23 cellular contexts compared by ENCODE assay signal in the genomic region with DNA sequence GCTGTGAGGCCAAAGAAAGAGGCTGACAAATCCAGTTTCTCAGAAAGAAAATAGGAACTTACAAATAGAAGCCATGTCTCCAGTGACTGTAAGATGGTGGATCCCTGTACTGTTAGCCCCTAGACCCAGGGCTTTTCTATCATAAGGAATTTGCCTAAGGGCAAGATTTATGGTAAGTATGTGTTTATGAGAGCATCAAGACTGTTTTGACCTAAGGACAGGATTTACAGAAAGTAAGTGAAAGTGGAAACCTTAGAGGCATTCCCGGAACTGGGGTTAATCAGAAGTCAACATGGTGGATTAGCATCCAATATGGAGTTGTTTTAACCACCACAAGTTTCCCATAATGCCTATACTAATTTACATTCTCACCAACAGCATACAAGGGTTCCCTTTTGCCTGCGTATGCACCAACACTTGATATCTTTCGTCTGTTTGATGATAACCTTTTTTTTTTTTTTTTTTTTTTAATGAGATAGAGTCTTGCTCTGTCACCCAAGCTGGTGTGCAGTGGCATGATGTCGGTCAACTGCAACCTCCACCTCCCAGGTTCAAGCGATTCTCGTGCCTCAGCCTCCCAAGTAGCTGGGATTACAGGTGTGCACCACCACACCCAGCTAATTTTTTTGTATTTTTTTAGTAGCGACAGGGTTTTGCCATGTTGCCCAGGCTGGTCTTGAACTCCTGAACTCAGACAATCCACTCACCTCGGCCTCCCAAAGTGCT.
"Had no signal": no experiment of that assay in that cellular context is flagged by ENCODE, and none has a peak within 500 bp of the region (broad histone marks: within the 10 kb centered on the region; RNA-seq: fewer than 3 reads in every experiment).

No MANE protein-coding gene starts in this region.

- H3K4me3 Mint-ChIP-seq: activated B cell treated with CpG ODN at 0.5 μM for 24 hours; activated CD4-positive, alpha-beta memory T cell treated with anti-CD3 and anti-CD28 coated beads for 36 hours; activated CD8-positive, alpha-beta memory T cell treated with anti-CD3 and anti-CD28 coated beads, Interleukin-2, amount 10 ng/mL, durations not matched to agents 7 days and 5 days; activated naive CD4-positive, alpha-beta T cell treated with anti-CD3 and anti-CD28 coated beads, Interleukin-2, amount 10 ng/mL, durations not matched to agents 7 days and 5 days; central memory CD8-positive, alpha-beta T cell; effector memory CD8-positive, alpha-beta T cell; nephron; T-helper 1 cell treated with Interleukin-12 subunit alpha and Interleukin-12 subunit beta and Interleukin-4 antibody, amounts not matched to agents 30 μg/mL and 1 μg/mL, for 36 hours had no signal

- H3K4me1 ChIP-seq: colonic mucosa, prostate gland had no signal

- H3K27ac ChIP-seq: colonic mucosa, dorsolateral prefrontal cortex, neutrophil, ovary, prostate gland, spleen, thoracic aorta, upper lobe of left lung had no signal

- H3K27me3 Mint-ChIP-seq: activated B cell treated with CpG ODN at 0.5 μM for 24 hours; activated CD4-positive, alpha-beta memory T cell treated with anti-CD3 and anti-CD28 coated beads for 36 hours; activated CD8-positive, alpha-beta memory T cell treated with anti-CD3 and anti-CD28 coated beads, Interleukin-2, amount 10 ng/mL, durations not matched to agents 7 days and 5 days; activated naive CD4-positive, alpha-beta T cell treated with anti-CD3 and anti-CD28 coated beads, Interleukin-2, amount 10 ng/mL, durations not matched to agents 7 days and 5 days; central memory CD8-positive, alpha-beta T cell; effector memory CD8-positive, alpha-beta T cell had no signal

- H3K4me3 ChIP-seq: colonic mucosa, dorsolateral prefrontal cortex, ovary, prostate gland, spleen, thoracic aorta, upper lobe of left lung had no signal

- H3K27ac Mint-ChIP-seq: activated B cell treated with CpG ODN at 0.5 μM for 24 hours; activated CD8-positive, alpha-beta memory T cell treated with anti-CD3 and anti-CD28 coated beads, Interleukin-2, amount 10 ng/mL, durations not matched to agents 7 days and 5 days; effector memory CD8-positive, alpha-beta T cell; T-helper 1 cell treated with Interleukin-12 subunit alpha and Interleukin-12 subunit beta and Interleukin-4 antibody, amounts not matched to agents 30 μg/mL and 1 μg/mL, for 36 hours had no signal

- DNase-seq: activated B cell treated with CpG ODN at 0.5 μM for 24 hours; activated CD4-positive, alpha-beta memory T cell treated with anti-CD3 and anti-CD28 coated beads for 36 hours; activated CD4-positive, alpha-beta T cell treated with anti-CD3 and anti-CD28 coated beads for 4 hours; activated CD8-positive, alpha-beta memory T cell treated with anti-CD3 and anti-CD28 coated beads, Interleukin-2, amount 10 ng/mL, durations not matched to agents 7 days and 5 days; activated naive CD4-positive, alpha-beta T cell treated with anti-CD3 and anti-CD28 coated beads, Interleukin-2, amount 10 ng/mL, durations not matched to agents 7 days and 5 days; colonic mucosa; dorsolateral prefrontal cortex; effector memory CD8-positive, alpha-beta T cell; hypothalamus; left ventricle myocardium superior; midbrain; ovary; spleen; stimulated activated CD4-positive, alpha-beta T cell treated with anti-CD3 and anti-CD28 coated beads, Interleukin-4, amount 100 ng/mL, for 1 hour; stimulated activated naive CD4-positive, alpha-beta T cell treated with Interleukin-2 at 50 U/mL for 16 hours; upper lobe of left lung had no signal

- H3K9me3 Mint-ChIP-seq: activated B cell treated with CpG ODN at 0.5 μM for 24 hours; activated CD4-positive, alpha-beta memory T cell treated with anti-CD3 and anti-CD28 coated beads for 36 hours; central memory CD8-positive, alpha-beta T cell; effector memory CD8-positive, alpha-beta T cell; nephron had no signal

- H3K36me3 ChIP-seq: colonic mucosa, ovary, prostate gland had no signal

- H3K27me3 ChIP-seq: colonic mucosa, dorsolateral prefrontal cortex, neutrophil, ovary, spleen, upper lobe of left lung had no signal

- ATAC-seq: activated CD8-positive, alpha-beta memory T cell treated with anti-CD3 and anti-CD28 coated beads, Interleukin-2, amount 10 ng/mL, durations not matched to agents 7 days and 5 days; effector memory CD8-positive, alpha-beta T cell; esophagus mucosa; left ventricle myocardium superior had no signal

- H3K9me3 ChIP-seq: colonic mucosa, neutrophil, ovary, prostate gland, spleen, thoracic aorta, upper lobe of left lung had no signal
